Comparison of ENCODE assay signal across 10 cellular contexts in the genomic region with DNA sequence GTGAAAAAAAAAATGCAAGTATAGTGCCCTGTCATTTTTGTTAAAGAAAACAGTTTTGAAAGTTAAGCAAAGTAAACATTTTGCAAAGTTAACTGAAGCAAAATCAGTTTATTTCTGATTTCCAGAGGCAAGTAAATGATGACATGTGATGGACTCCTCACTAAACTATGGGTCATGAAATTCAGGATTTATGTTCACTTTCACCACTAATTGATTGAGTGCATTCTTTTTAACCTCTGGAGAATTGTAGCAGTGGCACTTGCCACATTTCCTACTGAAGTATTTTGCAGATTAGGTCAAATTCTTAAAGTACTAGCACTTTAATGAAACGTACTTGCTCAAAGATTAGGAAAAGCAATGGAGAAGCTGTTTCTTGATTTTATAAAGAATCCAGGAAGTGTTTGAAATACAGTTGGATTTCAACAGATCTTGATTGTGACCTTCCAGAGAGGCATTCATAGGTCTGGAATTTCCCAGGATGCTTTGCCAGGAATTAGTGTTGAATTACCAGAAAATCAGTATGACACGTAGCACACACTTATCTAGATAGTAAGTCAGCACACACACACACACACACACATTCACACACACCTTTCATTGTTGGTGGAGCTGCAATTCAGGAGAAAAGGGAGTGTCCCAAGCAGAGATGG.
DNase-seq lines count a peak whose midpoint lies in the region; ATAC-seq and TF ChIP-seq lines count a peak whose summit lies in the region.
"Had no signal": no experiment of that assay in that cellular context is flagged by ENCODE, and none has a peak within 500 bp of the region (broad histone marks: within the 10 kb centered on the region; RNA-seq: fewer than 3 reads in every experiment).

No MANE protein-coding gene starts in this region.

- ATAC-seq in HG02759 (IDR thresholded peaks at IDR 0.05; ENCODE audit: unreplicated experiment) (no peak), GM18909 (IDR thresholded peaks at IDR 0.05; ENCODE audit: poor library complexity, unreplicated experiment) (no peak)

- no peak for TF ChIP-seq CTCF in retinal pigment epithelial cell (conservative IDR thresholded peaks at IDR 0.05; ENCODE audit: low read depth, low read length)

- peak; percentile 92 for DNase-seq in GM04503 (ENCODE audit: low read depth)
- peak; percentile 40 for DNase-seq in SK-N-DZ (ENCODE audit: low spot score)
- DNase-seq in foreskin melanocyte, result peak; percentile 5
- peak; percentile 90 for DNase-seq in retinal pigment epithelial cell (ENCODE audit: low read depth)
- no peak for DNase-seq in activated gamma-delta T cell treated with Interleukin-2 at 50 U/mL for 16 hours
- DNase-seq in NCI-H446 (lab: John Stamatoyannopoulos, UW), result no peak
- DNase-seq: activated T-cell treated with anti-CD3 and anti-CD28 coated beads for 4 hours, NCI-H82 had no signal

- H3K4me3 ChIP-seq in retinal pigment epithelial cell (ENCODE audit: low read length), result peak overlapping the region; percentile 32

Comparison
In these comparisons a context has a peak if more than half of its experiments do, and no peak if none do; other contexts are left out.
1. DNase-seq: peak in GM04503 (single experiment), SK-N-DZ (single experiment), foreskin melanocyte (single experiment) and retinal pigment epithelial cell (single experiment); none in activated gamma-delta T cell treated with Interleukin-2 at 50 U/mL for 16 hours (single experiment) and NCI-H446 (0 of 2).